17 cellular contexts compared by ENCODE assay signal in the genomic region with DNA sequence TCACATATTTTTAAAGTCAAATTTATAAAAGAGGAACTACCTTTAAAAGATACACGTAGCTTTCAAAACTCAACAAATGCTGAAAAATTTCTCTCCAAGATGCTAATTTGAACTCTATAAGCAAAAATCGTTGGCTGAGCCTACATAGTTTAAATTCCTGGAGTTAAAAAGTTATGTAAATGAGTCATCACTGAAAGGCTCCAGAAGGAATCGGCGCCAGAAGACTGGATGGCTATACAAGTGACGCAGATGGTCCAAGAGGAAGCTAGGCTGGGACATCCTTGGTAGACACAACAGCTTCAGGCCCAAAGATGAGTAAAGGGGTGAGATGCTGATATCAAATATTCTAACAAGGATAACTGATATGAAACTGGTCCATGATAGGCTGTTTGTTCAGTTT. TPM values are rescaled to one million over a fixed set of nuclear protein-coding genes. Genes with fewer than 3 reads are reported as not detected.
DNase-seq lines count a peak whose midpoint lies in the region; ATAC-seq and TF ChIP-seq lines count a peak whose summit lies in the region.
"Had no signal": no experiment of that assay in that cellular context is flagged by ENCODE, and none has a peak within 500 bp of the region (broad histone marks: within the 10 kb centered on the region; RNA-seq: fewer than 3 reads in every experiment).

No MANE protein-coding gene starts in this region.

- DNase-seq in AG09319 (ENCODE audit: extremely low read depth, low read depth) (peak; percentile 44), Karpas-422 (peak; percentile 43), astrocyte of the spinal cord (ENCODE audit: low read depth, low spot score) (peak; percentile 81), kidney tubule cell (ENCODE audit: low spot score) (peak; percentile 78), natural killer cell (no peak), UCSD-AML1 (lab: John Stamatoyannopoulos, UW; ENCODE audit: unreplicated experiment) (no peak), HPDE6-E6E7 (ENCODE audit: extremely low spot score) (no peak)
- DNase-seq in activated CD4-positive, alpha-beta memory T cell treated with anti-CD3 and anti-CD28 coated beads for 36 hours: no peak
- DNase-seq: CD4-positive, alpha-beta memory T cell; effector CD8-positive, alpha-beta T cell; NCI-H1048; stimulated activated CD4-positive, alpha-beta T cell treated with anti-CD3 and anti-CD28 coated beads, Interleukin-4, amount 100 ng/mL, for 24 hours; stimulated activated naive CD8-positive, alpha-beta T cell treated with anti-CD3 and anti-CD28 coated beads, Interleukin-15, Interleukin-2, amounts not matched to agents 100 U/mL and 50 U/mL, for 24 hours; T-helper 9 cell had no signal

- TF ChIP-seq CTCF in AG09319 (IDR thresholded peaks at IDR 0.05; ENCODE audit: low read depth, low read length) (no peak), astrocyte of the spinal cord (IDR thresholded peaks at IDR 0.05; ENCODE audit: low read depth, low read length) (no peak), natural killer cell (IDR thresholded peaks at IDR 0.05) (no peak)

- H3K4me3 ChIP-seq in Karpas-422 (ENCODE audit: low read length) (no peak overlapping the region), astrocyte of the spinal cord (ENCODE audit: low read depth, low read length) (no peak overlapping the region)

- H3K9me3 ChIP-seq in Karpas-422 (ENCODE audit: low read length): no peaks in the 10 kb centered on the region

- H3K4me1 ChIP-seq in Karpas-422 (ENCODE audit: low read length): peaks cover 9% of the 10 kb centered on the region

- intact Hi-C loops in natural killer cell (cut with micrococcal nuclease): loop anchor here (10.0 kb wide), 1 partner anchor 791 kb away; no protein-coding TSS in a partner anchor
- intact Hi-C loops in activated CD4-positive, alpha-beta memory T cell treated with anti-CD3 and anti-CD28 coated beads for 36 hours (cut with micrococcal nuclease): no loop called here

- no peaks in the 10 kb centered on the region for H3K36me3 ChIP-seq in Karpas-422 (ENCODE audit: insufficient read depth, low read length)

- in situ Hi-C loops in astrocyte of the spinal cord (cut with HindIII; ENCODE audit: low sequenced_read_pairs): no loop called here

- no peaks in the 10 kb centered on the region for H4K20me1 ChIP-seq in Karpas-422 (ENCODE audit: insufficient read depth, low read depth, low read length)

- H3K4me3 Mint-ChIP-seq in natural killer cell: no peak overlapping the region
- H3K4me3 Mint-ChIP-seq in activated CD4-positive, alpha-beta memory T cell treated with anti-CD3 and anti-CD28 coated beads for 36 hours: no peak overlapping the region
- H3K4me3 Mint-ChIP-seq: activated naive CD8-positive, alpha-beta T cell; CD4-positive, alpha-beta memory T cell; mesothelial cell of epicardium had no signal

- no peak overlapping the region for H3K9ac ChIP-seq in Karpas-422 (ENCODE audit: low read length)

- H3K9me2 ChIP-seq in Karpas-422 (replicated peaks; ENCODE audit: insufficient read depth, low read length): no peaks in the 10 kb centered on the region

- H3K79me2 ChIP-seq in Karpas-422 (ENCODE audit: low read length): no peaks in the 10 kb centered on the region

- H3K4me2 ChIP-seq in Karpas-422 (ENCODE audit: low read depth, low read length, poor library complexity, severe bottlenecking): peak overlapping the region; percentile 26

- POLR2A ChIA-PET in activated CD4-positive, alpha-beta memory T cell treated with anti-CD3 and anti-CD28 coated beads for 36 hours (lab: Charles Lee): no interaction called here

- H3K27ac Mint-ChIP-seq in natural killer cell: no peak overlapping the region
- no peak overlapping the region for H3K27ac Mint-ChIP-seq in activated CD4-positive, alpha-beta memory T cell treated with anti-CD3 and anti-CD28 coated beads for 36 hours
- H3K27ac Mint-ChIP-seq: activated naive CD8-positive, alpha-beta T cell; CD4-positive, alpha-beta memory T cell; mesothelial cell of epicardium had no signal

- no peaks in the 10 kb centered on the region for H3K27me3 ChIP-seq in Karpas-422 (ENCODE audit: low read length)

- no peaks in the 10 kb centered on the region for H3K36me3 Mint-ChIP-seq in natural killer cell
- H3K36me3 Mint-ChIP-seq in activated CD4-positive, alpha-beta memory T cell treated with anti-CD3 and anti-CD28 coated beads for 36 hours: no peaks in the 10 kb centered on the region
- H3K36me3 Mint-ChIP-seq: activated naive CD8-positive, alpha-beta T cell; CD4-positive, alpha-beta memory T cell; mesothelial cell of epicardium had no signal

- peaks cover 10 to 19% of the 10 kb centered on the region in 2 donors for H3K27me3 Mint-ChIP-seq in natural killer cell (ENCODE audit: low read depth in 2 of 2)
- H3K27me3 Mint-ChIP-seq in activated CD4-positive, alpha-beta memory T cell treated with anti-CD3 and anti-CD28 coated beads for 36 hours: no peaks in the 10 kb centered on the region
- H3K27me3 Mint-ChIP-seq: activated naive CD8-positive, alpha-beta T cell; CD4-positive, alpha-beta memory T cell had no signal

- no peaks in the 10 kb centered on the region for H3K9me3 Mint-ChIP-seq in natural killer cell
- H3K9me3 Mint-ChIP-seq in activated CD4-positive, alpha-beta memory T cell treated with anti-CD3 and anti-CD28 coated beads for 36 hours: no peaks in the 10 kb centered on the region
- H3K9me3 Mint-ChIP-seq: CD4-positive, alpha-beta memory T cell had no signal

- no peak overlapping the region for H2AFZ ChIP-seq in Karpas-422 (ENCODE audit: low read length)

- H3K4me1 Mint-ChIP-seq in natural killer cell: peaks cover 0 to 6% of the 10 kb centered on the region in 2 donors
- H3K4me1 Mint-ChIP-seq in activated CD4-positive, alpha-beta memory T cell treated with anti-CD3 and anti-CD28 coated beads for 36 hours (ENCODE audit: low read depth): peaks cover 14% of the 10 kb centered on the region
- H3K4me1 Mint-ChIP-seq: mesothelial cell of epicardium had no signal

- no peak overlapping the region for H3K27ac ChIP-seq in Karpas-422 (ENCODE audit: low read length)

- no peak for ATAC-seq in natural killer cell
- ATAC-seq: Panc1; stimulated activated naive CD8-positive, alpha-beta T cell treated with anti-CD3 and anti-CD28 coated beads, Interleukin-15, Interleukin-2, amounts not matched to agents 100 U/mL and 50 U/mL, for 24 hours had no signal

- CTCF ChIA-PET in activated CD4-positive, alpha-beta memory T cell treated with anti-CD3 and anti-CD28 coated beads for 36 hours (lab: Charles Lee): interaction anchor here (0.6 to 5.2 kb wide), 5 partner anchors 11 to 796 kb away, joined by 3 to 25 read pairs (median 3); no protein-coding TSS in a partner anchor

RNA-seq across cellular contexts. Expression of a gene that starts 22.8 kb away (rescaled TPM):
- total RNA-seq in Karpas-422 (2014; rRNA removed; shearing (Covaris generic); ENCODE audit: low replicate concordance): under 0.01 and 0.15 TPM in 2 replicates
- total RNA-seq in natural killer cell: under 1 TPM; 0.05 to 0.60 (median 0.32) TPM
- under 1 TPM; 0.33 to 0.85 TPM for total RNA-seq in activated CD4-positive, alpha-beta memory T cell treated with anti-CD3 and anti-CD28 coated beads for 36 hours

RNA-seq across cellular contexts. Expression of a gene that starts 34.4 kb away (rescaled TPM):
- 112 and 148 TPM in 2 replicates for total RNA-seq in Karpas-422 (2014; rRNA removed; shearing (Covaris generic); ENCODE audit: low replicate concordance)
- total RNA-seq in natural killer cell: 10 to 100 TPM; 53.0 to 61.7 (median 54.6) TPM
- total RNA-seq in activated CD4-positive, alpha-beta memory T cell treated with anti-CD3 and anti-CD28 coated beads for 36 hours: 10 to 100 TPM; 70.3 to 70.4 TPM

Comparison
In these comparisons a context has a peak if more than half of its experiments do, and no peak if none do; other contexts are left out.
1. DNase-seq: peak in AG09319 (single experiment), Karpas-422 (single experiment), astrocyte of the spinal cord (single experiment) and kidney tubule cell (single experiment); none in natural killer cell (single experiment), UCSD-AML1 (single experiment), activated CD4-positive, alpha-beta memory T cell treated with anti-CD3 and anti-CD28 coated beads for 36 hours (single experiment) and HPDE6-E6E7 (single experiment).